21 cellular contexts compared by ENCODE assay signal in genomic region chr1:15899266-15899665, GRCh38. TPM values are rescaled to one million over a fixed set of nuclear protein-coding genes. Genes with fewer than 3 reads are reported as not detected.
A peak's percentile ranks its signal among the peaks of the same experiment; 100 is the strongest.
DNase-seq lines count a peak whose midpoint lies in the region; ATAC-seq, FAIRE-seq and TF ChIP-seq lines count a peak whose summit lies in the region.
"Had no signal": no experiment of that assay in that cellular context is flagged by ENCODE, and none has a peak within 500 bp of the region (broad histone marks: within the 10 kb centered on the region; RNA-seq: fewer than 3 reads in every experiment).

No MANE protein-coding gene starts in this region.

- peaks cover 5% of the 10 kb centered on the region for H3K9me1 ChIP-seq in K562 (ENCODE audit: control insufficient read depth, insufficient read depth, low read length)

- H3K9me3 ChIP-seq in breast epithelium, result no peaks in the 10 kb centered on the region
- no peaks in the 10 kb centered on the region for H3K9me3 ChIP-seq in K562 (replicated peaks; ENCODE audit: control insufficient read depth, insufficient read depth, low read depth, low read length)
- H3K9me3 ChIP-seq: BLaER1 treated with 17β-estradiol and CSF1 and Interleukin-3, amounts not matched to agents 10 nM and 100 nM; HAP-1; SK-N-SH had no signal

- H3K9ac ChIP-seq in K562 (ENCODE audit: insufficient read depth in 1 of 2, low read depth in 2 of 2, low read length in 2 of 2), result no peak overlapping the region; a peak in 1 of 4 replicates
- H3K9ac ChIP-seq: BLaER1 treated with 17β-estradiol and CSF1 and Interleukin-3, amounts not matched to agents 10 nM and 100 nM; SK-N-SH had no signal

- H4K20me1 ChIP-seq in GM23338 (replicated peaks; ENCODE audit: insufficient read depth), result peaks cover 12% of the 10 kb centered on the region; the same call in 1 of the 2 replicates
- peaks cover 8% of the 10 kb centered on the region for H4K20me1 ChIP-seq in K562 (replicated peaks; ENCODE audit: control insufficient read depth, insufficient read depth, low read length)

- no peaks in the 10 kb centered on the region for H3F3A ChIP-seq in GM23338 (replicated peaks; ENCODE audit: low read depth)

- no peak for TF ChIP-seq EP300 in K562 (IDR thresholded peaks at IDR 0.05; ENCODE audit: low read length)

- no peaks in the 10 kb centered on the region for H3K4me1 ChIP-seq in breast epithelium
- peaks cover 12% of the 10 kb centered on the region; the same call in 1 of the 2 replicates for H3K4me1 ChIP-seq in GM23338 (ENCODE audit: insufficient read depth)
- H3K4me1 ChIP-seq in K562 (replicated peaks in 1 of 2; ENCODE audit: control insufficient read depth in 2 of 2, insufficient read depth in 2 of 2, low read length in 2 of 2), result peaks cover 6 to 10% of the 10 kb centered on the region in 2 experiments

- H3K27ac ChIP-seq in breast epithelium (no peak overlapping the region), GM23338 (ENCODE audit: low read depth) (no peak overlapping the region), K562 (ENCODE audit: extremely low read depth, low read depth, low read length) (peak overlapping the region; percentile 17; the same call in 2 of the 3 replicates)
- H3K27ac ChIP-seq: BLaER1 treated with 17β-estradiol and CSF1 and Interleukin-3, amounts not matched to agents 10 nM and 100 nM had no signal

- FAIRE-seq in K562 (lab: Jason Lieb, UNC), result no peak
- FAIRE-seq: D721Med, RCC 7860 had no signal

- H2AFZ ChIP-seq in GM23338, result no peak overlapping the region
- H2AFZ ChIP-seq in K562 (ENCODE audit: low read depth, low read length), result no peak overlapping the region

- intact Hi-C loops in MCF 10A (cut with micrococcal nuclease) (no loop called here), breast epithelium (cut with DNase I; ENCODE audit: low total_unique reads) (no loop called here), K562 (cut with micrococcal nuclease) (no loop called here)

- H3K4me1 Mint-ChIP-seq in MCF 10A (ENCODE audit: insufficient read depth, unreplicated experiment) (peaks cover 13% of the 10 kb centered on the region), GM23338 (peaks cover 15% of the 10 kb centered on the region), nephron progenitor cell (peaks cover 27% of the 10 kb centered on the region)

- peak overlapping the region; percentile 31 for H3K27ac Mint-ChIP-seq in MCF 10A (ENCODE audit: low read depth, unreplicated experiment)
- H3K27ac Mint-ChIP-seq in GM23338, result 0 out of 2 replicates have a peak overlapping the region, but pooled peaks have one; percentile 0
- H3K27ac Mint-ChIP-seq in nephron progenitor cell, result peak overlapping the region; percentile 59
- H3K27ac Mint-ChIP-seq: CD8-positive, alpha-beta T cell had no signal

- CTCF ChIA-PET in MCF 10A (lab: Yijun Ruan, JAX) (interaction anchor here (0.7 kb wide), 1 partner anchor 96 kb away, joined by 3 read pairs; no protein-coding TSS in a partner anchor), K562 (lab: Yijun Ruan, JAX; ENCODE audit: low intra/inter-chr PET ratio) (no interaction called here)

- ATAC-seq in GM23338, result no peak
- ATAC-seq in K562, result no peak
- ATAC-seq in GM21717 (IDR thresholded peaks at IDR 0.05; ENCODE audit: unreplicated experiment), result no peak
- ATAC-seq: CD8-positive, alpha-beta T cell had no signal

- TF ChIP-seq CTCF in MCF 10A (IDR thresholded peaks at IDR 0.05; ENCODE audit: unreplicated experiment) (no peak), breast epithelium (IDR thresholded peaks at IDR 0.05) (no peak), GM23338 (conservative IDR thresholded peaks at IDR 0.05; ENCODE audit: low read depth in 2 of 2) (no peak), K562 (IDR thresholded peaks at IDR 0.05 in 2 of 3, conservative IDR thresholded peaks at IDR 0.05 in 1 of 3; ENCODE audit: insufficient read depth in 2 of 3, low read depth in 1 of 3, low read length in 3 of 3) (no peak), nephron progenitor cell (IDR thresholded peaks at IDR 0.05) (no peak)

- no peak overlapping the region for H3K4me2 ChIP-seq in GM23338
- no peak overlapping the region for H3K4me2 ChIP-seq in K562 (ENCODE audit: insufficient read depth, low read length)
- H3K4me2 ChIP-seq: BLaER1 treated with 17β-estradiol and CSF1 and Interleukin-3, amounts not matched to agents 10 nM and 100 nM; SK-N-SH had no signal

- H3K79me2 ChIP-seq in GM23338 (replicated peaks; ENCODE audit: insufficient read depth), result peaks cover 99% of the 10 kb centered on the region
- H3K79me2 ChIP-seq in K562 (ENCODE audit: control insufficient read depth, insufficient read depth, low read length), result peaks cover 100% of the 10 kb centered on the region

- no peaks in the 10 kb centered on the region for H3K36me3 ChIP-seq in breast epithelium
- no peaks in the 10 kb centered on the region for H3K36me3 ChIP-seq in GM23338 (ENCODE audit: insufficient read depth)
- peaks cover 42% of the 10 kb centered on the region for H3K36me3 ChIP-seq in K562 (ENCODE audit: control insufficient read depth, insufficient read depth, low read length)

- in situ Hi-C loops in K562 (cut with MboI), result no loop called here

- BruUV-seq in MCF 10A (replicated peaks; lab: Mats Ljungman, UMichigan), result no TSS peak
- no TSS peak for BruUV-seq in K562 (replicated peaks; lab: Mats Ljungman, UMichigan)

- H3K4me3 Mint-ChIP-seq in MCF 10A (ENCODE audit: unreplicated experiment), result no peak overlapping the region
- H3K4me3 Mint-ChIP-seq in GM23338, result no peak overlapping the region
- no peak overlapping the region for H3K4me3 Mint-ChIP-seq in nephron progenitor cell
- H3K4me3 Mint-ChIP-seq: CD8-positive, alpha-beta T cell had no signal

- POLR2A ChIA-PET in MCF 10A (lab: Yijun Ruan, JAX), result interaction anchor here (0.7 to 1.0 kb wide), 2 partner anchors 65 to 220 kb away, joined by 3 to 4 read pairs; no protein-coding TSS in a partner anchor
- POLR2A ChIA-PET in K562 (lab: Yijun Ruan, JAX), result interaction anchor here (0.6 to 1.1 kb wide), 2 partner anchors 27 to 58 kb away, joined by 3 to 4 read pairs; no protein-coding TSS in a partner anchor

- no peaks in the 10 kb centered on the region for H3K9me2 ChIP-seq in GM23338 (ENCODE audit: insufficient read depth)
- H3K9me2 ChIP-seq: SK-N-SH had no signal

- no peak for TF ChIP-seq RAD21 in K562 (CRISPR knock-in tag; conservative IDR thresholded peaks at IDR 0.05 in 1 of 2, IDR thresholded peaks at IDR 0.05 in 1 of 2)

- WGBS in K562 (ENCODE audit: insufficient coverage, low coverage, missing lambda C conversion rate), result 82% methylated on average over 9 of the region's 9 CpGs

- H3K36me3 Mint-ChIP-seq in MCF 10A (ENCODE audit: insufficient read depth, unreplicated experiment), result peaks cover 28% of the 10 kb centered on the region
- H3K36me3 Mint-ChIP-seq in GM23338 (ENCODE audit: low read depth), result no peaks in the 10 kb centered on the region
- H3K36me3 Mint-ChIP-seq in nephron progenitor cell (ENCODE audit: low read depth), result peaks cover 30% of the 10 kb centered on the region

- TF ChIP-seq POLR2A in breast epithelium (IDR thresholded peaks at IDR 0.05), result no peak
- TF ChIP-seq POLR2A in K562 (conservative IDR thresholded peaks at IDR 0.05), result no peak

- DNase-seq in MCF 10A (ENCODE audit: unreplicated experiment) (no peak), breast epithelium (ENCODE audit: low spot score in 2 of 2) (no peak), GM23338 (ENCODE audit: low spot score) (no peak), K562 (ENCODE audit: extremely low read depth in 1 of 4, low spot score in 3 of 4) (no peak), nephron progenitor cell (no peak), AG20443 (ENCODE audit: low spot score) (no peak), ecto neural progenitor cell (ENCODE audit: low spot score) (no peak)
- DNase-seq: CD8-positive, alpha-beta T cell; NCI-H1092 treated with DMSO at 0.1 percent for 48 hours; NCI-H146; NCI-H2029 treated with DMSO at 0.1 percent for 48 hours; NCI-H510A; NCI-H748 treated with DMSO at 0.1 percent for 48 hours; NK-92 treated with Interleukin-12 subunit alpha and Interleukin-12 subunit beta, amount 100 ng/mL, for 24 hours; SHP77 treated with DMSO at 0.1 percent for 48 hours; SK-N-SH had no signal

- no peak overlapping the region for H3K4me3 ChIP-seq in breast epithelium
- no peak overlapping the region for H3K4me3 ChIP-seq in GM23338
- no peak overlapping the region for H3K4me3 ChIP-seq in K562
- H3K4me3 ChIP-seq: BLaER1 treated with 17β-estradiol and CSF1 and Interleukin-3, amounts not matched to agents 10 nM and 100 nM; HAP-1 had no signal

- H3K27me3 Mint-ChIP-seq in MCF 10A (ENCODE audit: insufficient read depth, unreplicated experiment), result no peaks in the 10 kb centered on the region
- peaks cover 4% of the 10 kb centered on the region for H3K27me3 Mint-ChIP-seq in GM23338 (ENCODE audit: insufficient read depth, low read depth, poor library complexity)
- H3K27me3 Mint-ChIP-seq in nephron progenitor cell (ENCODE audit: low read depth, poor library complexity), result peaks cover 3% of the 10 kb centered on the region

- H3K27me3 ChIP-seq in breast epithelium (no peaks in the 10 kb centered on the region), GM23338 (ENCODE audit: insufficient read depth) (no peaks in the 10 kb centered on the region), K562 (ENCODE audit: control insufficient read depth in 2 of 2, insufficient read depth in 2 of 2, low read length in 2 of 2) (no peaks in the 10 kb centered on the region)
- H3K27me3 ChIP-seq: BLaER1 treated with 17β-estradiol and CSF1 and Interleukin-3, amounts not matched to agents 10 nM and 100 nM had no signal

- no peaks in the 10 kb centered on the region for H3K9me3 Mint-ChIP-seq in MCF 10A (ENCODE audit: unreplicated experiment)
- H3K9me3 Mint-ChIP-seq in GM23338, result no peaks in the 10 kb centered on the region
- H3K9me3 Mint-ChIP-seq in nephron progenitor cell, result no peaks in the 10 kb centered on the region
- H3K9me3 Mint-ChIP-seq: CD8-positive, alpha-beta T cell had no signal

RNA-seq across cellular contexts. Expression of gene SPEN, which starts 51.8 kb away (rescaled TPM):
- total RNA-seq in MCF 10A (2022), result 44.2 and 50.6 TPM in 2 replicates
- 10 to 100 TPM; 46.9 to 56.6 (median 51.2) TPM for total RNA-seq in breast epithelium
- 28.5 and 43.6 TPM in 2 replicates for total RNA-seq in GM23338 (2014; rRNA removed; shearing (Covaris generic))
- 11.4 and 14.9 TPM in 2 replicates for polyA plus RNA-seq in GM23338 (2016; fragmentation: Nextera tagmentation; extraction: Ambion mirVana)
- total RNA-seq in K562 (2011; cell fraction: chromatin; rRNA removed; ENCODE audit: low replicate concordance), result 154 and 372 TPM in 2 replicates
- 64.2 and 82.1 TPM in 2 replicates for total RNA-seq in K562 (2011; cell fraction: nucleolus; rRNA removed)
- 125 and 165 TPM in 2 replicates for total RNA-seq in K562 (2011; cell fraction: nucleoplasm; rRNA removed)
- 27.2 and 27.8 TPM in 2 replicates for total RNA-seq in K562 (2014; rRNA removed)
- total RNA-seq in K562 (2014; rRNA removed; fragmentation: Illumina TruSeq; extraction: Trizol), result 29.9 and 36.1 TPM in 2 replicates
- 24.5 and 29.1 TPM in 2 replicates for total RNA-seq in K562 (2015; rRNA removed; fragmentation: Illumina TruSeq; extraction: Trizol)
- 72.1 and 80.2 TPM in 2 replicates for total RNA-seq in K562 (2021)
- polyA plus RNA-seq in K562 (2011; rRNA removed), result 11.9 and 16.4 TPM in 2 replicates
- polyA plus RNA-seq in K562 (2011; cell fraction: cytosol; rRNA removed), result 9.5 and 13.0 TPM in 2 replicates
- 46.3 and 63.2 TPM in 2 replicates for polyA plus RNA-seq in K562 (2011; cell fraction: nucleus; rRNA removed)
- 54.0 and 72.6 TPM in 2 replicates for polyA plus RNA-seq in K562 (2012)
- polyA plus RNA-seq in K562 (2014; fragmentation: Illumina TruSeq; extraction: Trizol), result 87.5 and 87.6 TPM in 2 replicates
- 10 to 100 TPM in 1 of 2 experiments, 1 to 10 TPM in 1; 5.7 to 13.1 TPM for polyA plus RNA-seq in K562 (2014; fragmentation: Nextera tagmentation; extraction: Ambion mirVana)
- polyA plus RNA-seq in K562 (2014; rRNA removed), result 31.9 and 34.6 TPM in 2 replicates
- polyA minus RNA-seq in K562 (2011; rRNA and poly(A)+ RNA removed), result 52.8 and 75.1 TPM in 2 replicates
- polyA minus RNA-seq in K562 (2011; cell fraction: cytosol; rRNA and poly(A)+ RNA removed), result 38.6 and 44.5 TPM in 2 replicates
- polyA minus RNA-seq in K562 (2011; cell fraction: nucleus; rRNA and poly(A)+ RNA removed), result 32.0 and 67.9 TPM in 2 replicates

Comparison
In these comparisons a context has a peak if more than half of its experiments do, and no peak if none do; other contexts are left out.
1. H3K27ac Mint-ChIP-seq: peak in every context shown above with its lines; median percentile 59 in nephron progenitor cell; 31 in MCF 10A; 0 in GM23338.